Comparison of ENCODE assay signal across 8 cellular contexts in genomic region chr11:103091441-103091809, GRCh38. TPM values are rescaled to one million over a fixed set of nuclear protein-coding genes. Genes with fewer than 3 reads are reported as not detected.
A peak's percentile ranks its signal among the peaks of the same experiment; 100 is the strongest.
DNase-seq lines count a peak whose midpoint lies in the region; ATAC-seq and TF ChIP-seq lines count a peak whose summit lies in the region.

No MANE protein-coding gene starts in this region.

- DNase-seq in AG20443 (ENCODE audit: low spot score) = peak; percentile 48
- DNase-seq in foreskin keratinocyte = peak; percentile 1 to 13
- no peak for DNase-seq in SKM-1 (lab: John Stamatoyannopoulos, UW; ENCODE audit: unreplicated experiment)

- H3K9ac ChIP-seq in OCI-LY3 (ENCODE audit: low read length) = peak overlapping the region; percentile 95

- H3K4me3 ChIP-seq in OCI-LY3 (ENCODE audit: low read length) (peak overlapping the region; percentile 94), neutrophil (ENCODE audit: low read depth in 1 of 2, low read length in 1 of 2) (peak overlapping the region; percentile 79 to 93)

- no peaks in the 10 kb centered on the region for H3K27me3 ChIP-seq in OCI-LY3 (ENCODE audit: low read depth, low read length)
- H3K27me3 ChIP-seq in foreskin keratinocyte = no peaks in the 10 kb centered on the region
- peaks cover 37% of the 10 kb centered on the region for H3K27me3 ChIP-seq in neutrophil

- H3K79me2 ChIP-seq in OCI-LY3 (ENCODE audit: low read length) = peaks cover 55% of the 10 kb centered on the region

- H3K36me3 ChIP-seq in OCI-LY3 (replicated peaks; ENCODE audit: low read depth, low read length) (peaks cover 6% of the 10 kb centered on the region), neutrophil (peaks cover 6% of the 10 kb centered on the region)

- H4K20me1 ChIP-seq in OCI-LY3 (ENCODE audit: insufficient read depth, low read length) = no peaks in the 10 kb centered on the region

- H3K4me1 Mint-ChIP-seq in activated T-helper 17 cell treated with anti-CD3 and anti-CD28 coated beads, Interleukin-2, amount 50 U/mL, for 72 hours = no peaks in the 10 kb centered on the region

- TF ChIP-seq CTCF in OCI-LY3 (IDR thresholded peaks at IDR 0.05; ENCODE audit: low read depth, low read length) (no peak), foreskin keratinocyte (conservative IDR thresholded peaks at IDR 0.05) (no peak), neutrophil (IDR thresholded peaks at IDR 0.05) (no peak)

- ATAC-seq in GM18870 (IDR thresholded peaks at IDR 0.05; ENCODE audit: unreplicated experiment) (peak; percentile 24), HG03097 (IDR thresholded peaks at IDR 0.05; ENCODE audit: low FRiP score, unreplicated experiment) (peak; percentile 36), foreskin keratinocyte (peak; percentile 60)
- ATAC-seq in activated T-helper 17 cell treated with anti-CD3 and anti-CD28 coated beads, Interleukin-2, amount 50 U/mL, for 72 hours (replicated peaks) = peak; percentile 43

- H3K36me3 Mint-ChIP-seq in activated T-helper 17 cell treated with anti-CD3 and anti-CD28 coated beads, Interleukin-2, amount 50 U/mL, for 72 hours (ENCODE audit: low read depth) = peaks cover 43% of the 10 kb centered on the region

- H3K27ac ChIP-seq in OCI-LY3 (ENCODE audit: low read length) (peak overlapping the region; percentile 59), foreskin keratinocyte (peak overlapping the region; percentile 78), neutrophil (peak overlapping the region; percentile 78)

- H3K27ac Mint-ChIP-seq in activated T-helper 17 cell treated with anti-CD3 and anti-CD28 coated beads, Interleukin-2, amount 50 U/mL, for 72 hours = peak overlapping the region; percentile 87

- H3K27me3 Mint-ChIP-seq in activated T-helper 17 cell treated with anti-CD3 and anti-CD28 coated beads, Interleukin-2, amount 50 U/mL, for 72 hours = peaks cover 19% of the 10 kb centered on the region

- no peaks in the 10 kb centered on the region for H3K9me3 Mint-ChIP-seq in activated T-helper 17 cell treated with anti-CD3 and anti-CD28 coated beads, Interleukin-2, amount 50 U/mL, for 72 hours

- H3K4me1 ChIP-seq in OCI-LY3 (ENCODE audit: low read length) (peaks cover 22% of the 10 kb centered on the region), foreskin keratinocyte (peaks cover 24% of the 10 kb centered on the region), neutrophil (ENCODE audit: control insufficient read depth in 1 of 2, insufficient read depth in 1 of 2, low read depth in 1 of 2, low read length in 1 of 2) (peaks cover 18 to 20% of the 10 kb centered on the region in 2 experiments)

- H2AFZ ChIP-seq in OCI-LY3 (ENCODE audit: low read depth, low read length) = peak overlapping the region; percentile 77; the same call in 1 of the 2 replicates

- peak overlapping the region; percentile 90 for H3K4me3 Mint-ChIP-seq in activated T-helper 17 cell treated with anti-CD3 and anti-CD28 coated beads, Interleukin-2, amount 50 U/mL, for 72 hours

- H3K4me2 ChIP-seq in OCI-LY3 (ENCODE audit: low read length) = peak overlapping the region; percentile 87

- no peaks in the 10 kb centered on the region for H3K9me3 ChIP-seq in OCI-LY3 (ENCODE audit: insufficient read depth, low read length)
- H3K9me3 ChIP-seq in neutrophil = no peaks in the 10 kb centered on the region

RNA-seq across cellular contexts. Expression of gene DCUN1D5, which starts 0.5 kb away (rescaled TPM):
- total RNA-seq in activated T-helper 17 cell treated with anti-CD3 and anti-CD28 coated beads, Interleukin-2, amount 50 U/mL, for 72 hours = 10 to 100 TPM; 39.2 to 64.8 TPM
- 77.5 and 79.4 TPM in 2 replicates for total RNA-seq in foreskin keratinocyte
- 68.8 and 77.2 TPM in 2 replicates for polyA plus RNA-seq in foreskin keratinocyte

RNA-seq across cellular contexts. Expression of gene DYNC2H1, which starts 17.8 kb away (rescaled TPM):
- 1 to 10 TPM; 2.2 to 2.5 TPM for total RNA-seq in activated T-helper 17 cell treated with anti-CD3 and anti-CD28 coated beads, Interleukin-2, amount 50 U/mL, for 72 hours
- total RNA-seq in foreskin keratinocyte = 16.8 and 17.6 TPM in 2 replicates
- 10.5 and 12.1 TPM in 2 replicates for polyA plus RNA-seq in foreskin keratinocyte
